ENCODE assay signal across 29 cellular contexts in the genomic region with DNA sequence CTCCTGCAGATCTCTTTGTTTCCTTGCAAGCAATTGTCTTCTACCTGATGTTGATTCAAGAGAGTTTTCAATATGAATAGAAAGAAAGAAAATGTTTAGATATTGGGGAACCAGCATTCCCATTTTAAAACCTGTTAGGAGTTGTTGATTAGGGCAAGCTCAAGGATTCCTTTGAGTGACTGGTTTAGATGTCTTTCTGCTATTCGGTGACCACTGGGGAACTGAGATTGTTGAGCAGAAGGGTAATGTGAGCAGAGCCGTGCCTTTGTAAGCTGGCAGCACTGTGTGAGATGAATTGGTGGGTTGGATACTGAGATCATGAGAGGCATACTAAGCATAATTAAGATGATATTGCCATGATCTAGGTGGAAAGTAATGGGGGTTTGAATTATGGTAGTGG.
"Had no signal": no experiment of that assay in that cellular context is flagged by ENCODE, and none has a peak within 500 bp of the region (broad histone marks: within the 10 kb centered on the region; RNA-seq: fewer than 3 reads in every experiment).

No MANE protein-coding gene starts in this region.

- ATAC-seq: activated T-cell treated with anti-CD3 and anti-CD28 coated beads, Interleukin-2, amount 50 U/mL, for 4 hours; activated T-helper 17 cell treated with anti-CD3 and anti-CD28 coated beads, Interleukin-2, amount 50 U/mL, for 72 hours; heart right ventricle; left cardiac atrium; left ventricle myocardium superior; psoas muscle; stimulated activated naive B cell treated with anti-CD40 and anti-IgM and Interleukin-4, amounts not matched to agents 10 μg/mL and 1 μg/mL and 100 μg/mL, for 72 hours had no signal

- H3K4me1 ChIP-seq: breast epithelium, esophagus squamous epithelium, heart right ventricle, psoas muscle, sigmoid colon, suprapubic skin, tibial artery had no signal

- H3K4me1 Mint-ChIP-seq: activated CD4-positive, alpha-beta T cell treated with anti-CD3 and anti-CD28 coated beads, Interleukin-2, amount 10 ng/mL, durations not matched to agents 24 days and 14 days; nephron had no signal

- H3K27ac Mint-ChIP-seq: activated CD4-positive, alpha-beta memory T cell treated with anti-CD3 and anti-CD28 coated beads for 36 hours; activated CD4-positive, alpha-beta T cell treated with anti-CD3 and anti-CD28 coated beads, Interleukin-2, amount 10 ng/mL, durations not matched to agents 24 days and 14 days; activated T-helper 17 cell treated with anti-CD3 and anti-CD28 coated beads, Interleukin-2, amount 50 U/mL, for 72 hours; dendritic cell treated with granulocyte-macrophage colony-stimulating factor and Interleukin-4, amounts not matched to agents 40 ng/mL and 50 ng/mL, for 4 days; nephron; stimulated activated naive B cell treated with anti-CD40 and anti-IgM and Interleukin-4, amounts not matched to agents 10 μg/mL and 1 μg/mL and 100 μg/mL, for 72 hours had no signal

- H3K4me3 ChIP-seq: breast epithelium, esophagus squamous epithelium, heart right ventricle, ovary, psoas muscle, sigmoid colon, suprapubic skin, tibial artery had no signal

- H3K9me3 ChIP-seq: breast epithelium, esophagus squamous epithelium, heart right ventricle, ovary, psoas muscle, sigmoid colon, suprapubic skin, tibial artery had no signal

- H3K27me3 Mint-ChIP-seq: activated CD4-positive, alpha-beta memory T cell treated with anti-CD3 and anti-CD28 coated beads for 36 hours; activated CD4-positive, alpha-beta T cell treated with anti-CD3 and anti-CD28 coated beads, Interleukin-2, amount 10 ng/mL, durations not matched to agents 24 days and 14 days; activated T-helper 17 cell treated with anti-CD3 and anti-CD28 coated beads, Interleukin-2, amount 50 U/mL, for 72 hours; dendritic cell treated with granulocyte-macrophage colony-stimulating factor and Interleukin-4, amounts not matched to agents 40 ng/mL and 50 ng/mL, for 4 days; stimulated activated naive B cell treated with anti-CD40 and anti-IgM and Interleukin-4, amounts not matched to agents 10 μg/mL and 1 μg/mL and 100 μg/mL, for 72 hours had no signal

- H3K27me3 ChIP-seq: breast epithelium, esophagus squamous epithelium, heart right ventricle, ovary, sigmoid colon, suprapubic skin, tibial artery had no signal

- H3K27ac ChIP-seq: breast epithelium, epithelial cell of prostate, esophagus squamous epithelium, heart right ventricle, ovary, psoas muscle, sigmoid colon, suprapubic skin, tibial artery had no signal

- FAIRE-seq: small intestine had no signal

- H3K36me3 ChIP-seq: breast epithelium, ovary had no signal

- H3K4me3 Mint-ChIP-seq: activated CD4-positive, alpha-beta memory T cell treated with anti-CD3 and anti-CD28 coated beads for 36 hours; activated CD4-positive, alpha-beta T cell treated with anti-CD3 and anti-CD28 coated beads, Interleukin-2, amount 10 ng/mL, durations not matched to agents 24 days and 14 days; activated T-cell treated with anti-CD3 and anti-CD28 coated beads, Interleukin-2, amount 50 U/mL, for 4 hours; activated T-helper 17 cell treated with anti-CD3 and anti-CD28 coated beads, Interleukin-2, amount 50 U/mL, for 72 hours; dendritic cell treated with granulocyte-macrophage colony-stimulating factor and Interleukin-4, amounts not matched to agents 40 ng/mL and 50 ng/mL, for 4 days; nephron; stimulated activated naive B cell treated with anti-CD40 and anti-IgM and Interleukin-4, amounts not matched to agents 10 μg/mL and 1 μg/mL and 100 μg/mL, for 72 hours had no signal

- H3K9me3 Mint-ChIP-seq: activated CD4-positive, alpha-beta memory T cell treated with anti-CD3 and anti-CD28 coated beads for 36 hours; activated CD4-positive, alpha-beta T cell treated with anti-CD3 and anti-CD28 coated beads, Interleukin-2, amount 10 ng/mL, durations not matched to agents 24 days and 14 days; activated T-cell treated with anti-CD3 and anti-CD28 coated beads, Interleukin-2, amount 50 U/mL, for 4 hours; activated T-helper 17 cell treated with anti-CD3 and anti-CD28 coated beads, Interleukin-2, amount 50 U/mL, for 72 hours; dendritic cell treated with granulocyte-macrophage colony-stimulating factor and Interleukin-4, amounts not matched to agents 40 ng/mL and 50 ng/mL, for 4 days; nephron; stimulated activated naive B cell treated with anti-CD40 and anti-IgM and Interleukin-4, amounts not matched to agents 10 μg/mL and 1 μg/mL and 100 μg/mL, for 72 hours had no signal

- DNase-seq: activated CD4-positive, alpha-beta memory T cell treated with anti-CD3 and anti-CD28 coated beads for 36 hours; activated CD4-positive, alpha-beta T cell treated with anti-CD3 and anti-CD28 coated beads, Interleukin-2, amount 10 ng/mL, durations not matched to agents 24 days and 14 days; activated CD8-positive, alpha-beta memory T cell treated with anti-CD3 and anti-CD28 coated beads, Interleukin-2, amount 50 U/mL, for 48 hours; activated gamma-delta T cell treated with Interleukin-2 at 50 U/mL for 16 hours; activated naive CD4-positive, alpha-beta T cell treated with anti-CD3 and anti-CD28 coated beads, Interleukin-2, amount 50 U/mL, for 16 hours; activated T-cell treated with anti-CD3 and anti-CD28 coated beads, Interleukin-2, amount 50 U/mL, for 4 hours; amniotic stem cell; central memory CD4-positive, alpha-beta T cell; esophagus squamous epithelium; foreskin melanocyte; heart right ventricle; islet precursor cell; left cardiac atrium; left ventricle myocardium superior; ovary; psoas muscle; sigmoid colon; small intestine; stimulated activated CD4-positive, alpha-beta T cell treated with anti-CD3 and anti-CD28 coated beads, Interleukin-1b, Interleukin-23, amount 100 ng/mL, for 48 hours; stimulated activated CD4-positive, alpha-beta T cell treated with anti-CD3 and anti-CD28 coated beads, Interleukin-4, amount 100 ng/mL, for 4 hours; stimulated activated CD8-positive, alpha-beta memory T cell treated with anti-CD3 and anti-CD28 coated beads, Interleukin-4, amount 100 ng/mL, for 48 hours; stimulated activated naive B cell treated with anti-CD40 and anti-IgM and Interleukin-4, amounts not matched to agents 10 μg/mL and 1 μg/mL and 100 μg/mL, for 72 hours; tibial artery had no signal
